Comparison of ENCODE assay signal across 2 cellular contexts in the genomic region with DNA sequence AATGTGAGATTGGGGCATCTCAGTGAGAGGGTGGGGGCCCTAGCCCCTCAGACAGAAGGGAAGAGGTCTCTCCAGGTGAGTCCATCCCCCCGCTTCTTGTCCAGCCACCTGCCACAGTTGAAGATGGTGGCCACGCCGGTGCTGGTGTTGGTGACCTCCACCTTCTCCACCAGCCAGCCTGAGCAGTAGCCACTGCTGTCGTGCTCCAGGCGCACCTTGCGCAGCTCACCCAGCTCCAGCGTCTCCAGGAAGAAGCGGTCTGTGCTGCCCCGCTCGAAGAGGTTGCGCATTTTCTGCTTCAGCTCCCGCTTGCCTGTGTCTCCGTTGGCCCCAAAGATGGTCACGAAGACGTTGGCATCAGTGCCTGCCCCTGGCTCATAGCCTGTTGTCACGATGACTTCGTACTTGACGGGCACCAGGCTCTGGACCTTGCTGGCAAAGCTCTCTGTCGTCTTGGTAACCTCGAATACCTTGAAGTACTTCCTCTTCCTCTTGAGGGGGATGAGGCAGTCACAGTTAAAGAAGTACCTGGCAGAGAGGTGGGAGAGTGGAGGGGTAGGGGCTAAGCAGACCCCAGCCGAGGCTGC.
TF ChIP-seq lines count a peak whose summit lies in the region.

No MANE protein-coding gene starts in this region.

TF ChIP-seq in K562, 482 proteins besides CTCF, POLR2A, EP300 and RAD21 (continued from another document):
- TF ChIP-seq, protein P1, sequence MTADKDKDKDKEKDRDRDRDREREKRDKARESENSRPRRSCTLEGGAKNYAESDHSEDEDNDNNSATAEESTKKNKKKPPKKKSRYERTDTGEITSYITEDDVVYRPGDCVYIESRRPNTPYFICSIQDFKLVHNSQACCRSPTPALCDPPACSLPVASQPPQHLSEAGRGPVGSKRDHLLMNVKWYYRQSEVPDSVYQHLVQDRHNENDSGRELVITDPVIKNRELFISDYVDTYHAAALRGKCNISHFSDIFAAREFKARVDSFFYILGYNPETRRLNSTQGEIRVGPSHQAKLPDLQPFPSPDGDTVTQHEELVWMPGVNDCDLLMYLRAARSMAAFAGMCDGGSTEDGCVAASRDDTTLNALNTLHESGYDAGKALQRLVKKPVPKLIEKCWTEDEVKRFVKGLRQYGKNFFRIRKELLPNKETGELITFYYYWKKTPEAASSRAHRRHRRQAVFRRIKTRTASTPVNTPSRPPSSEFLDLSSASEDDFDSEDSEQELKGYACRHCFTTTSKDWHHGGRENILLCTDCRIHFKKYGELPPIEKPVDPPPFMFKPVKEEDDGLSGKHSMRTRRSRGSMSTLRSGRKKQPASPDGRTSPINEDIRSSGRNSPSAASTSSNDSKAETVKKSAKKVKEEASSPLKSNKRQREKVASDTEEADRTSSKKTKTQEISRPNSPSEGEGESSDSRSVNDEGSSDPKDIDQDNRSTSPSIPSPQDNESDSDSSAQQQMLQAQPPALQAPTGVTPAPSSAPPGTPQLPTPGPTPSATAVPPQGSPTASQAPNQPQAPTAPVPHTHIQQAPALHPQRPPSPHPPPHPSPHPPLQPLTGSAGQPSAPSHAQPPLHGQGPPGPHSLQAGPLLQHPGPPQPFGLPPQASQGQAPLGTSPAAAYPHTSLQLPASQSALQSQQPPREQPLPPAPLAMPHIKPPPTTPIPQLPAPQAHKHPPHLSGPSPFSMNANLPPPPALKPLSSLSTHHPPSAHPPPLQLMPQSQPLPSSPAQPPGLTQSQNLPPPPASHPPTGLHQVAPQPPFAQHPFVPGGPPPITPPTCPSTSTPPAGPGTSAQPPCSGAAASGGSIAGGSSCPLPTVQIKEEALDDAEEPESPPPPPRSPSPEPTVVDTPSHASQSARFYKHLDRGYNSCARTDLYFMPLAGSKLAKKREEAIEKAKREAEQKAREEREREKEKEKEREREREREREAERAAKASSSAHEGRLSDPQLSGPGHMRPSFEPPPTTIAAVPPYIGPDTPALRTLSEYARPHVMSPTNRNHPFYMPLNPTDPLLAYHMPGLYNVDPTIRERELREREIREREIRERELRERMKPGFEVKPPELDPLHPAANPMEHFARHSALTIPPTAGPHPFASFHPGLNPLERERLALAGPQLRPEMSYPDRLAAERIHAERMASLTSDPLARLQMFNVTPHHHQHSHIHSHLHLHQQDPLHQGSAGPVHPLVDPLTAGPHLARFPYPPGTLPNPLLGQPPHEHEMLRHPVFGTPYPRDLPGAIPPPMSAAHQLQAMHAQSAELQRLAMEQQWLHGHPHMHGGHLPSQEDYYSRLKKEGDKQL (CRISPR knock-in tag; IDR thresholded peaks at IDR 0.05; ENCODE audit: borderline replicate concordance): no peak

TF ChIP-seq in GM23338, 12 proteins besides CTCF, POLR2A, EP300 and RAD21 (continued from another document):
- TF ChIP-seq, protein P2, sequence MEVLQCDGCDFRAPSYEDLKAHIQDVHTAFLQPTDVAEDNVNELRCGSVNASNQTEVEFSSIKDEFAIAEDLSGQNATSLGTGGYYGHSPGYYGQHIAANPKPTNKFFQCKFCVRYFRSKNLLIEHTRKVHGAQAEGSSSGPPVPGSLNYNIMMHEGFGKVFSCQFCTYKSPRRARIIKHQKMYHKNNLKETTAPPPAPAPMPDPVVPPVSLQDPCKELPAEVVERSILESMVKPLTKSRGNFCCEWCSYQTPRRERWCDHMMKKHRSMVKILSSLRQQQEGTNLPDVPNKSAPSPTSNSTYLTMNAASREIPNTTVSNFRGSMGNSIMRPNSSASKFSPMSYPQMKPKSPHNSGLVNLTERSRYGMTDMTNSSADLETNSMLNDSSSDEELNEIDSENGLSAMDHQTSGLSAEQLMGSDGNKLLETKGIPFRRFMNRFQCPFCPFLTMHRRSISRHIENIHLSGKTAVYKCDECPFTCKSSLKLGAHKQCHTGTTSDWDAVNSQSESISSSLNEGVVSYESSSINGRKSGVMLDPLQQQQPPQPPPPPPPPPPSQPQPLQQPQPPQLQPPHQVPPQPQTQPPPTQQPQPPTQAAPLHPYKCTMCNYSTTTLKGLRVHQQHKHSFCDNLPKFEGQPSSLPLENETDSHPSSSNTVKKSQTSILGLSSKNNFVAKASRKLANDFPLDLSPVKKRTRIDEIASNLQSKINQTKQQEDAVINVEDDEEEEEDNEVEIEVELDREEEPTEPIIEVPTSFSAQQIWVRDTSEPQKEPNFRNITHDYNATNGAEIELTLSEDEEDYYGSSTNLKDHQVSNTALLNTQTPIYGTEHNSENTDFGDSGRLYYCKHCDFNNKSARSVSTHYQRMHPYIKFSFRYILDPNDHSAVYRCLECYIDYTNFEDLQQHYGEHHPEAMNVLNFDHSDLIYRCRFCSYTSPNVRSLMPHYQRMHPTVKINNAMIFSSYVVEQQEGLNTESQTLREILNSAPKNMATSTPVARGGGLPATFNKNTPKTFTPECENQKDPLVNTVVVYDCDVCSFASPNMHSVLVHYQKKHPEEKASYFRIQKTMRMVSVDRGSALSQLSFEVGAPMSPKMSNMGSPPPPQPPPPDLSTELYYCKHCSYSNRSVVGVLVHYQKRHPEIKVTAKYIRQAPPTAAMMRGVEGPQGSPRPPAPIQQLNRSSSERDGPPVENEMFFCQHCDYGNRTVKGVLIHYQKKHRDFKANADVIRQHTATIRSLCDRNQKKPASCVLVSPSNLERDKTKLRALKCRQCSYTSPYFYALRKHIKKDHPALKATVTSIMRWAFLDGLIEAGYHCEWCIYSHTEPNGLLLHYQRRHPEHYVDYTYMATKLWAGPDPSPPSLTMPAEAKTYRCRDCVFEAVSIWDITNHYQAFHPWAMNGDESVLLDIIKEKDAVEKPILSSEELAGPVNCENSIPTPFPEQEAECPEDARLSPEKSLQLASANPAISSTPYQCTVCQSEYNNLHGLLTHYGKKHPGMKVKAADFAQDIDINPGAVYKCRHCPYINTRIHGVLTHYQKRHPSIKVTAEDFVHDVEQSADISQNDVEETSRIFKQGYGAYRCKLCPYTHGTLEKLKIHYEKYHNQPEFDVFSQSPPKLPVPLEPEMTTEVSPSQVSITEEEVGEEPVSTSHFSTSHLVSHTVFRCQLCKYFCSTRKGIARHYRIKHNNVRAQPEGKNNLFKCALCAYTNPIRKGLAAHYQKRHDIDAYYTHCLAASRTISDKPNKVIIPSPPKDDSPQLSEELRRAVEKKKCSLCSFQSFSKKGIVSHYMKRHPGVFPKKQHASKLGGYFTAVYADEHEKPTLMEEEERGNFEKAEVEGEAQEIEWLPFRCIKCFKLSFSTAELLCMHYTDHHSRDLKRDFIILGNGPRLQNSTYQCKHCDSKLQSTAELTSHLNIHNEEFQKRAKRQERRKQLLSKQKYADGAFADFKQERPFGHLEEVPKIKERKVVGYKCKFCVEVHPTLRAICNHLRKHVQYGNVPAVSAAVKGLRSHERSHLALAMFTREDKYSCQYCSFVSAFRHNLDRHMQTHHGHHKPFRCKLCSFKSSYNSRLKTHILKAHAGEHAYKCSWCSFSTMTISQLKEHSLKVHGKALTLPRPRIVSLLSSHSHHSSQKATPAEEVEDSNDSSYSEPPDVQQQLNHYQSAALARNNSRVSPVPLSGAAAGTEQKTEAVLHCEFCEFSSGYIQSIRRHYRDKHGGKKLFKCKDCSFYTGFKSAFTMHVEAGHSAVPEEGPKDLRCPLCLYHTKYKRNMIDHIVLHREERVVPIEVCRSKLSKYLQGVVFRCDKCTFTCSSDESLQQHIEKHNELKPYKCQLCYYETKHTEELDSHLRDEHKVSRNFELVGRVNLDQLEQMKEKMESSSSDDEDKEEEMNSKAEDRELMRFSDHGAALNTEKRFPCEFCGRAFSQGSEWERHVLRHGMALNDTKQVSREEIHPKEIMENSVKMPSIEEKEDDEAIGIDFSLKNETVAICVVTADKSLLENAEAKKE (CRISPR knock-in tag; IDR thresholded peaks at IDR 0.05): no peak
- TF ChIP-seq, protein P3, sequence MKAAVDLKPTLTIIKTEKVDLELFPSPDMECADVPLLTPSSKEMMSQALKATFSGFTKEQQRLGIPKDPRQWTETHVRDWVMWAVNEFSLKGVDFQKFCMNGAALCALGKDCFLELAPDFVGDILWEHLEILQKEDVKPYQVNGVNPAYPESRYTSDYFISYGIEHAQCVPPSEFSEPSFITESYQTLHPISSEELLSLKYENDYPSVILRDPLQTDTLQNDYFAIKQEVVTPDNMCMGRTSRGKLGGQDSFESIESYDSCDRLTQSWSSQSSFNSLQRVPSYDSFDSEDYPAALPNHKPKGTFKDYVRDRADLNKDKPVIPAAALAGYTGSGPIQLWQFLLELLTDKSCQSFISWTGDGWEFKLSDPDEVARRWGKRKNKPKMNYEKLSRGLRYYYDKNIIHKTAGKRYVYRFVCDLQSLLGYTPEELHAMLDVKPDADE (IDR thresholded peaks at IDR 0.05): no peak
- TF ChIP-seq ZNF331 (CRISPR knock-in tag; IDR thresholded peaks at IDR 0.05; ENCODE audit: low read depth) (no peak), STAT1 (IDR thresholded peaks at IDR 0.05; ENCODE audit: unreplicated experiment) (no peak)
TF ChIP-seq in GM23338: peak in this region for 0.
